In genomic region chr13:21606251-21606650, GRCh38 we compare ENCODE assay signal across 19 cellular contexts.
"Had no signal": no experiment of that assay in that cellular context is flagged by ENCODE, and none has a peak within 500 bp of the region (broad histone marks: within the 10 kb centered on the region; RNA-seq: fewer than 3 reads in every experiment).

No MANE protein-coding gene starts in this region.

- H3K9me3 ChIP-seq: heart left ventricle, mucosa of descending colon, ovary, right atrium auricular region, suprapubic skin, thyroid gland had no signal

- FAIRE-seq: urothelium cell line had no signal

- ATAC-seq: heart left ventricle; left colon; mucosa of descending colon; stimulated activated effector memory CD8-positive, alpha-beta T cell treated with anti-CD3 and anti-CD28 coated beads, Interleukin-12 subunit alpha, Interleukin-12 subunit beta, amount 100 ng/mL, for 72 hours; stimulated activated naive CD8-positive, alpha-beta T cell treated with anti-CD3 and anti-CD28 coated beads, Interleukin-15, Interleukin-2, amounts not matched to agents 100 U/mL and 50 U/mL, for 24 hours had no signal

- H3K36me3 ChIP-seq: ovary, right atrium auricular region, suprapubic skin, thyroid gland had no signal

- H3K27ac ChIP-seq: dorsolateral prefrontal cortex, heart left ventricle, ovary, right atrium auricular region, suprapubic skin, thyroid gland had no signal

- H3K27me3 ChIP-seq: ovary, right atrium auricular region, thyroid gland had no signal

- H3K4me3 ChIP-seq: dorsolateral prefrontal cortex, heart left ventricle, mucosa of descending colon, ovary, right atrium auricular region, suprapubic skin, thyroid gland had no signal

- DNase-seq: cortex of kidney; dorsolateral prefrontal cortex; effector CD8-positive, alpha-beta T cell; foreskin melanocyte; heart left ventricle; hippocampal formation; left colon; mammary epithelial cell; mucosa of descending colon; naive B cell; ovary; stimulated activated CD4-positive, alpha-beta T cell treated with anti-CD3 and anti-CD28 coated beads, Interleukin-4, amount 100 ng/mL, for 1 hour; stimulated activated CD8-positive, alpha-beta memory T cell treated with anti-CD3 and anti-CD28 coated beads, Interleukin-4, amount 100 ng/mL, for 48 hours; stimulated activated naive CD8-positive, alpha-beta T cell treated with anti-CD3 and anti-CD28 coated beads, Interleukin-15, Interleukin-2, amounts not matched to agents 100 U/mL and 50 U/mL, for 24 hours; thyroid gland had no signal
